In genomic region chr19:37932985-37933953, GRCh38 we compare ENCODE assay signal across 8 cellular contexts. TPM values are rescaled to one million over a fixed set of nuclear protein-coding genes. Genes with fewer than 3 reads are reported as not detected.
DNase-seq lines count a peak whose midpoint lies in the region; ATAC-seq and TF ChIP-seq lines count a peak whose summit lies in the region.

No MANE protein-coding gene starts in this region.

- 50 to 55% methylated on average over 12 of the region's 12 CpGs for WGBS in body of pancreas, 2 donors

- H3K36me3 Mint-ChIP-seq in CD14-positive monocyte (peaks cover 12% of the 10 kb centered on the region in 2 donors), mesothelial cell of epicardium (peaks cover 19% of the 10 kb centered on the region)

- peak overlapping the region; percentile 72 to 88 for H3K4me3 Mint-ChIP-seq in CD14-positive monocyte
- peak overlapping the region; percentile 58 for H3K4me3 Mint-ChIP-seq in mesothelial cell of epicardium

- H3K4me3 ChIP-seq in LNCaP clone FGC (ENCODE audit: low read depth, low read length): peak overlapping the region; percentile 21
- no peak overlapping the region for H3K4me3 ChIP-seq in body of pancreas

- H3K9me3 Mint-ChIP-seq in CD14-positive monocyte (peaks cover 0 to 11% (median 4%) of the 10 kb centered on the region in 7 donors), mesothelial cell of epicardium (peaks cover 10% of the 10 kb centered on the region)

- peaks cover 74% of the 10 kb centered on the region for H3K4me1 ChIP-seq in body of pancreas

- peak overlapping the region; percentile 21 to 79 (median 59) for H3K27ac Mint-ChIP-seq in CD14-positive monocyte
- peak overlapping the region; percentile 94 for H3K27ac Mint-ChIP-seq in mesothelial cell of epicardium

- TF ChIP-seq CTCF in CD14-positive monocyte (IDR thresholded peaks at IDR 0.05) (no peak), LNCaP clone FGC (IDR thresholded peaks at IDR 0.05; ENCODE audit: control insufficient read depth, extremely low read depth, insufficient read depth) (no peak), body of pancreas (IDR thresholded peaks at IDR 0.05) (no peak), mesothelial cell of epicardium (IDR thresholded peaks at IDR 0.05; ENCODE audit: unreplicated experiment) (no peak)

- no peaks in the 10 kb centered on the region for H3K9me3 ChIP-seq in body of pancreas

- no peak for TF ChIP-seq POLR2A in body of pancreas (IDR thresholded peaks at IDR 0.05)

- intact Hi-C loops in CD14-positive monocyte (cut with micrococcal nuclease): no loop called here
- intact Hi-C loops in body of pancreas (cut with DNase I): no loop called here

- ATAC-seq in body of pancreas (no peak), GM21717 (IDR thresholded peaks at IDR 0.05; ENCODE audit: unreplicated experiment) (no peak), GM21423 (IDR thresholded peaks at IDR 0.05; ENCODE audit: unreplicated experiment) (no peak), GM21367 (IDR thresholded peaks at IDR 0.05; ENCODE audit: unreplicated experiment) (no peak)

- H3K27ac ChIP-seq in body of pancreas: peak overlapping the region; percentile 83 to 89 (median 88)

- no peaks in the 10 kb centered on the region for H3K27me3 ChIP-seq in body of pancreas

- peaks cover 0 to 2% (median 0%) of the 10 kb centered on the region in 3 donors for H3K27me3 Mint-ChIP-seq in CD14-positive monocyte (ENCODE audit: low read depth in 3 of 3)
- no peaks in the 10 kb centered on the region for H3K27me3 Mint-ChIP-seq in mesothelial cell of epicardium (ENCODE audit: low read depth)

- peak; percentile 53 for DNase-seq in CD14-positive monocyte (ENCODE audit: low spot score)
- no peak for DNase-seq in LNCaP clone FGC (ENCODE audit: low read depth)
- DNase-seq in body of pancreas: peak in 2 of 4 donors; percentile 28 to 37
- DNase-seq in mesothelial cell of epicardium (ENCODE audit: low spot score in 2 of 2, unreplicated experiment in 2 of 2): no peak
- no peak for DNase-seq in DMS114 treated with DMSO at 0.1 percent for 48 hours (lab: John Stamatoyannopoulos, UW; ENCODE audit: unreplicated experiment)

- no peaks in the 10 kb centered on the region for H3K36me3 ChIP-seq in body of pancreas (replicated peaks in 1 of 2; ENCODE audit: insufficient read depth in 1 of 2, low read depth in 2 of 2)

- H3K4me1 Mint-ChIP-seq in CD14-positive monocyte (peaks cover 40% of the 10 kb centered on the region), mesothelial cell of epicardium (peaks cover 39% of the 10 kb centered on the region)

RNA-seq across cellular contexts. Expression of gene SIPA1L3, which starts 26.3 kb away (rescaled TPM):
- under 1 TPM; 0.55 to 0.99 TPM for polyA plus RNA-seq in CD14-positive monocyte
- 10 to 100 TPM; 41.5 to 62.0 TPM for total RNA-seq in body of pancreas
- 55.2 to 60.1 TPM (median 58.2 TPM) in 3 replicates for total RNA-seq in mesothelial cell of epicardium

RNA-seq across cellular contexts. Expression of gene WDR87, which starts 26.9 kb away (rescaled TPM):
- not detected for polyA plus RNA-seq in CD14-positive monocyte
- not detected for total RNA-seq in body of pancreas
- 0.16 TPM in 1 of 3 replicates, not detected in the others for total RNA-seq in mesothelial cell of epicardium
